Comparison of ENCODE assay signal across 9 cellular contexts in the genomic region with DNA sequence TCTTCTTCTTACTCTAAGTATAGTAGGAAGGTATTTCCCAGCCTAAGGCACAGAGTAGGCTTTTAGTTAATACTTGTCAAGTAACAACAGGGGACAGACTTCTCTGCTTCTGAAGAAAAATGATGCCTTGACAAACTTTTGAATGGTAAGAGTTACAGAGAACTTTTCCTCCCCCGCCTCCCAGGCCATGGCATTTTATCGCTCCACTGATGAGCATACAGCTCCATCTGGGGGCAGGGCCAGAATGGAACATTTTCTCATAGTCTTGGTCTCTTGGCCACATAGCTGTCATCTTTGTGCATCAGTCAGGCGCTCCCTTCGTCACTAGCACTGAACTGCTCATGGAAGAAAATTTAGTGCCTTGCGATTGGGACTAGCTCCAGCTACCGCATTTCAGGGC.
DNase-seq lines count a peak whose midpoint lies in the region; ATAC-seq, FAIRE-seq and TF ChIP-seq lines count a peak whose summit lies in the region.
"Had no signal": no experiment of that assay in that cellular context is flagged by ENCODE, and none has a peak within 500 bp of the region (broad histone marks: within the 10 kb centered on the region; RNA-seq: fewer than 3 reads in every experiment).

No MANE protein-coding gene starts in this region.

- H3K27ac Mint-ChIP-seq in activated T-helper 2 cell treated with anti-CD3 and anti-CD28 coated beads, Interferon-gamma antibody, Interleukin-2, Interleukin-4, amounts not matched to agents 10 μg/mL and 5 μg/mL and 100 μg/mL, durations not matched to agents 14 hours and 24 hours and 36 hours: no peak overlapping the region
- H3K27ac Mint-ChIP-seq: naive thymus-derived CD8-positive, alpha-beta T cell had no signal

- no peaks in the 10 kb centered on the region for H3K4me1 Mint-ChIP-seq in activated T-helper 2 cell treated with anti-CD3 and anti-CD28 coated beads, Interferon-gamma antibody, Interleukin-2, Interleukin-4, amounts not matched to agents 10 μg/mL and 5 μg/mL and 100 μg/mL, durations not matched to agents 14 hours and 24 hours and 36 hours (ENCODE audit: low read depth)
- H3K4me1 Mint-ChIP-seq: naive thymus-derived CD8-positive, alpha-beta T cell had no signal

- no peak overlapping the region for H3K4me2 ChIP-seq in SU-DHL-6 (ENCODE audit: low read depth, low read length, poor library complexity, severe bottlenecking)

- FAIRE-seq in D721Med (lab: Jason Lieb, UNC): no peak

- no peaks in the 10 kb centered on the region for H3K36me3 Mint-ChIP-seq in activated T-helper 2 cell treated with anti-CD3 and anti-CD28 coated beads, Interferon-gamma antibody, Interleukin-2, Interleukin-4, amounts not matched to agents 10 μg/mL and 5 μg/mL and 100 μg/mL, durations not matched to agents 14 hours and 24 hours and 36 hours (ENCODE audit: low read depth)
- H3K36me3 Mint-ChIP-seq: naive thymus-derived CD8-positive, alpha-beta T cell had no signal

- H3K9me3 Mint-ChIP-seq in activated T-helper 2 cell treated with anti-CD3 and anti-CD28 coated beads, Interferon-gamma antibody, Interleukin-2, Interleukin-4, amounts not matched to agents 10 μg/mL and 5 μg/mL and 100 μg/mL, durations not matched to agents 14 hours and 24 hours and 36 hours: no peaks in the 10 kb centered on the region
- H3K9me3 Mint-ChIP-seq: naive thymus-derived CD8-positive, alpha-beta T cell had no signal

- H3K27ac ChIP-seq in SU-DHL-6 (ENCODE audit: low read depth, low read length): no peak overlapping the region
- peak overlapping the region; percentile 17 for H3K27ac ChIP-seq in psoas muscle

- H3K4me3 Mint-ChIP-seq in activated T-helper 2 cell treated with anti-CD3 and anti-CD28 coated beads, Interferon-gamma antibody, Interleukin-2, Interleukin-4, amounts not matched to agents 10 μg/mL and 5 μg/mL and 100 μg/mL, durations not matched to agents 14 hours and 24 hours and 36 hours (ENCODE audit: low read depth): no peak overlapping the region
- H3K4me3 Mint-ChIP-seq: naive thymus-derived CD8-positive, alpha-beta T cell had no signal

- peaks cover 2% of the 10 kb centered on the region for H3K27me3 Mint-ChIP-seq in activated T-helper 2 cell treated with anti-CD3 and anti-CD28 coated beads, Interferon-gamma antibody, Interleukin-2, Interleukin-4, amounts not matched to agents 10 μg/mL and 5 μg/mL and 100 μg/mL, durations not matched to agents 14 hours and 24 hours and 36 hours (ENCODE audit: low read depth)
- H3K27me3 Mint-ChIP-seq: naive thymus-derived CD8-positive, alpha-beta T cell had no signal

- no peaks in the 10 kb centered on the region for H3K79me2 ChIP-seq in SU-DHL-6 (ENCODE audit: insufficient read depth, low read length)

- WGBS in psoas muscle, 3 donors: 33 to 37% (median 35%) methylated on average over 6 of the region's 6 CpGs

- H3K4me1 ChIP-seq in psoas muscle: peaks cover 31% of the 10 kb centered on the region

- peak overlapping the region; percentile 4 for H2AFZ ChIP-seq in SU-DHL-6 (ENCODE audit: low read depth, low read length, severe bottlenecking)

- TF ChIP-seq CTCF in D721Med (IDR thresholded peaks at IDR 0.05; ENCODE audit: insufficient read depth, missing control alignments) (peak; percentile 44), SU-DHL-6 (IDR thresholded peaks at IDR 0.05; ENCODE audit: insufficient read depth, low read length, poor library complexity, severe bottlenecking) (no peak), psoas muscle (IDR thresholded peaks at IDR 0.05) (peak; percentile 59)

- H3K9me3 ChIP-seq in SU-DHL-6 (ENCODE audit: insufficient read depth, low read length): no peaks in the 10 kb centered on the region
- no peaks in the 10 kb centered on the region for H3K9me3 ChIP-seq in psoas muscle

- intact Hi-C loops in Right ventricle myocardium superior (cut with DNase I): loop anchor here (5.0 to 10.0 kb wide), 3 partner anchors 334 to 1074 kb away; no protein-coding TSS in a partner anchor
- intact Hi-C loops in psoas muscle (cut with DNase I): loop anchor here (2.0 to 5.0 kb wide), 3 partner anchors 559 to 1072 kb away; a partner anchor contains a TSS
- intact Hi-C loops in activated T-helper 2 cell treated with anti-CD3 and anti-CD28 coated beads, Interferon-gamma antibody, Interleukin-2, Interleukin-4, amounts not matched to agents 10 μg/mL and 5 μg/mL and 100 μg/mL, durations not matched to agents 14 hours and 24 hours and 36 hours (cut with micrococcal nuclease): no loop called here

- H4K20me1 ChIP-seq in SU-DHL-6 (ENCODE audit: low read depth, low read length): no peaks in the 10 kb centered on the region

- no peaks in the 10 kb centered on the region for H3K9me2 ChIP-seq in SU-DHL-6 (replicated peaks; ENCODE audit: insufficient read depth, low read length)

- no peak for DNase-seq in D721Med (ENCODE audit: insufficient read length, low spot score)
- peak; percentile 68 for DNase-seq in Right ventricle myocardium superior
- peak; percentile 25 to 68 for DNase-seq in psoas muscle
- DNase-seq in NCI-H187 (lab: John Stamatoyannopoulos, UW): no peak
- DNase-seq in activated T-helper 2 cell treated with anti-CD3 and anti-CD28 coated beads, Interferon-gamma antibody, Interleukin-2, Interleukin-4, amounts not matched to agents 10 μg/mL and 5 μg/mL and 100 μg/mL, durations not matched to agents 14 hours and 24 hours and 36 hours (ENCODE audit: low spot score): no peak
- DNase-seq: naive thymus-derived CD8-positive, alpha-beta T cell had no signal

- H3K36me3 ChIP-seq in SU-DHL-6 (ENCODE audit: low read length): no peaks in the 10 kb centered on the region
- no peaks in the 10 kb centered on the region for H3K36me3 ChIP-seq in psoas muscle (ENCODE audit: insufficient read depth in 1 of 2, low read depth in 1 of 2)

- H3K4me3 ChIP-seq in SU-DHL-6 (ENCODE audit: insufficient read depth, low read length, poor library complexity, severe bottlenecking): no peak overlapping the region
- no peak overlapping the region for H3K4me3 ChIP-seq in psoas muscle

- ATAC-seq in HG02610 (IDR thresholded peaks at IDR 0.05; ENCODE audit: unreplicated experiment) (peak; percentile 40), Right ventricle myocardium superior (ENCODE audit: poor library complexity) (peak; percentile 92), psoas muscle (peak; percentile 83 to 95 (median 84)), GM19035 (IDR thresholded peaks at IDR 0.05; ENCODE audit: unreplicated experiment) (no peak)

- H3F3A ChIP-seq in SU-DHL-6 (ENCODE audit: insufficient read depth): no peaks in the 10 kb centered on the region

- H3K27me3 ChIP-seq in SU-DHL-6 (ENCODE audit: low read length) (no peaks in the 10 kb centered on the region), psoas muscle (ENCODE audit: insufficient read depth in 3 of 3, low read length in 2 of 3) (no peaks in the 10 kb centered on the region)

- H3K9ac ChIP-seq in SU-DHL-6 (ENCODE audit: low read length): no peak overlapping the region

Comparison
In these comparisons a context has a peak if more than half of its experiments do, and no peak if none do; other contexts are left out.
1. DNase-seq: peak in Right ventricle myocardium superior (single experiment) and psoas muscle (2 of 2); none in D721Med (single experiment), NCI-H187 (0 of 2) and activated T-helper 2 cell treated with anti-CD3 and anti-CD28 coated beads, Interferon-gamma antibody, Interleukin-2, Interleukin-4, amounts not matched to agents 10 μg/mL and 5 μg/mL and 100 μg/mL, durations not matched to agents 14 hours and 24 hours and 36 hours (single experiment).